In the genomic region with DNA sequence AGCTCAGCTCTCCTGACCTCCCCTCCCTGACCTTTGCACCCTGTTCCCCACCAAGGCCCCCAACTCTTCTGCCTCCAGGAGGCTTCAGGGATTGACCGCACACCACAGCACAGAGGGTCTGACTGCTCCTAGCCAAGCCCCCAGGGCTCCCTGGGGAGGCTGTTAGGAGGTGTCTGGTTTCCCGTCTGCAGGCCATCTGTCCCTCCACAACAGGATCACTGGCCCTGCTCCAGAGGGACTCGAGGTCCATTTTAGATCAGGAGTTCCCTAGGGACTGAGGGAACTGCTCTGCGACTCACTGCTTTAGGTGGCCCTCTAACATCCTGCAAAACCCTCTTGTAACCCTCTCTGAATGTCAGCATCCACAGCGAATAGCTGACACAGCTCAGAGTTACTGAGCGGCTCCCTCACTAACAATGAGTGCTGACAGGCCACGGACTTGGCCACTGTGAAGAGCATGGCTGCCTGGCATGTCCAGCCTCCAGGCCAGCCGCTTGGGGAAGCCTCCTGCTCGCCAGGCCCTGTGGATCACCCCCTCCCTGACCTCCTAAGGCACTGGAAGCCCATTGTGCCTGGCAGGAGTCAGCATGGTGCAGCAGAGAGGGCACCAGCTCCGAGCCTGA, we compare ENCODE assay signal across 14 cellular contexts. TPM values are rescaled to one million over a fixed set of nuclear protein-coding genes. Genes with fewer than 3 reads are reported as not detected.
A peak's percentile ranks its signal among the peaks of the same experiment; 100 is the strongest.
DNase-seq lines count a peak whose midpoint lies in the region; ATAC-seq, FAIRE-seq and TF ChIP-seq lines count a peak whose summit lies in the region.
"Had no signal": no experiment of that assay in that cellular context is flagged by ENCODE, and none has a peak within 500 bp of the region (broad histone marks: within the 10 kb centered on the region; RNA-seq: fewer than 3 reads in every experiment).

No MANE protein-coding gene starts in this region.

- intact Hi-C loops in HepG2 (cut with micrococcal nuclease; ENCODE audit: unreplicated experiment) (no loop called here), right lobe of liver (cut with DNase I) (no loop called here), vagina (cut with DNase I) (no loop called here)

- WGBS in HepG2 (ENCODE audit: low lambda C conversion rate) = no CpG with 5 or more reads among the region's 10 CpGs
- 60% methylated on average over 4 of the region's 10 CpGs for whole genome bisulfite sequencing in right lobe of liver (ENCODE audit: insufficient coverage, low coverage, low lambda C conversion rate, missing lambda C conversion rate)

- H3K36me3 ChIP-seq in HepG2 (replicated peaks in 1 of 2; ENCODE audit: control insufficient read depth in 1 of 2, insufficient read depth in 2 of 2, low read length in 2 of 2) (no peaks in the 10 kb centered on the region), right lobe of liver (no peaks in the 10 kb centered on the region), vagina (no peaks in the 10 kb centered on the region)
- H3K36me3 ChIP-seq: adrenal gland had no signal

- peak; percentile 44 for ATAC-seq in HepG2
- ATAC-seq in right lobe of liver = no peak
- ATAC-seq in GM19328 (IDR thresholded peaks at IDR 0.05; ENCODE audit: unreplicated experiment) = no peak
- ATAC-seq: T-cell had no signal

- TF ChIP-seq EP300 in HepG2 (IDR thresholded peaks at IDR 0.05; ENCODE audit: low read depth in 2 of 2, low read length in 2 of 2) (no peak), HepG2 (CRISPR knock-in tag; IDR thresholded peaks at IDR 0.05; ENCODE audit: borderline replicate concordance) (no peak)

- no peak overlapping the region for H3K4me2 ChIP-seq in HepG2 (ENCODE audit: low read depth, low read length)

- no peak for TF ChIP-seq RAD21 in HepG2 (CRISPR knock-in tag; IDR thresholded peaks at IDR 0.05)

- TF ChIP-seq CTCF in HepG2 (CRISPR knock-in tag; IDR thresholded peaks at IDR 0.05) = no peak
- TF ChIP-seq CTCF in right lobe of liver (IDR thresholded peaks at IDR 0.05) = no peak
- TF ChIP-seq CTCF in vagina (IDR thresholded peaks at IDR 0.05) = no peak

- no peaks in the 10 kb centered on the region for H4K20me1 ChIP-seq in HepG2 (ENCODE audit: insufficient read depth, low read length)

- POLR2A ChIA-PET in HepG2 (lab: Yijun Ruan, JAX) = no interaction called here

- H3K27me3 ChIP-seq in HepG2 (ENCODE audit: control insufficient read depth in 1 of 2, insufficient read depth in 2 of 2, low read length in 2 of 2) (peaks cover 1 to 18% of the 10 kb centered on the region in 2 experiments; a peak in 2 of 5 replicates), right lobe of liver (no peaks in the 10 kb centered on the region), vagina (no peaks in the 10 kb centered on the region)
- H3K27me3 ChIP-seq: adrenal gland, dorsolateral prefrontal cortex had no signal

- no TSS peak for BruUV-seq in HepG2 (replicated peaks; lab: Mats Ljungman, UMichigan)

- FAIRE-seq in HepG2 (lab: Jason Lieb, UNC) = no peak

- H3K9me3 ChIP-seq in HepG2 (ENCODE audit: low read length) (no peaks in the 10 kb centered on the region), right lobe of liver (no peaks in the 10 kb centered on the region), vagina (no peaks in the 10 kb centered on the region)
- H3K9me3 ChIP-seq: adrenal gland had no signal

- no peak overlapping the region for H2AFZ ChIP-seq in HepG2 (ENCODE audit: low read length)

- H3K4me3 ChIP-seq in HepG2 (replicated peaks in 1 of 3; ENCODE audit: insufficient read depth in 1 of 3, low read depth in 2 of 3, low read length in 3 of 3) (no peak overlapping the region), right lobe of liver (no peak overlapping the region), vagina (no peak overlapping the region)
- H3K4me3 ChIP-seq: adrenal gland, dorsolateral prefrontal cortex had no signal

- CTCF ChIA-PET in HepG2 (lab: Yijun Ruan, JAX; ENCODE audit: low intra/inter-chr PET ratio, low total read pairs) = no interaction called here

- DNase-seq in HepG2 (ENCODE audit: low spot score) = no peak
- DNase-seq in right lobe of liver = no peak
- DNase-seq in NCI-H82 treated with DMSO at 0.1 percent for 48 hours (lab: John Stamatoyannopoulos, UW; ENCODE audit: unreplicated experiment) = peak; percentile 97
- DNase-seq in epithelial cell of prostate (ENCODE audit: low read depth, low spot score) = no peak
- DNase-seq in vagina (ENCODE audit: extremely low spot score in 2 of 2) = no peak
- DNase-seq in ureter (ENCODE audit: low spot score) = no peak
- DNase-seq in SIG-M5 (lab: John Stamatoyannopoulos, UW) = no peak
- DNase-seq: AML-193, H7, MV-4-11, T-cell had no signal

- H3K27ac ChIP-seq in HepG2 (ENCODE audit: extremely low read length, insufficient read depth, low read length) = no peak overlapping the region
- H3K27ac ChIP-seq in right lobe of liver = no peak overlapping the region
- peak overlapping the region; percentile 91 for H3K27ac ChIP-seq in epithelial cell of prostate
- H3K27ac ChIP-seq in vagina = peak overlapping the region; percentile 49
- H3K27ac ChIP-seq: adrenal gland had no signal

- peaks cover 5% of the 10 kb centered on the region for H3K4me1 ChIP-seq in HepG2 (ENCODE audit: insufficient read depth, low read length)
- no peaks in the 10 kb centered on the region for H3K4me1 ChIP-seq in right lobe of liver
- H3K4me1 ChIP-seq in vagina = peaks cover 11% of the 10 kb centered on the region

- in situ Hi-C loops in HepG2 (cut with HindIII; ENCODE audit: extremely low pct_ligation_motif_present, low pct_unique_long_range_greater_than_20kb) = no loop called here

- TF ChIP-seq POLR2A in HepG2 (IDR thresholded peaks at IDR 0.05; ENCODE audit: insufficient read depth in 1 of 2, low read depth in 2 of 2, low read length in 2 of 2) (no peak), right lobe of liver (IDR thresholded peaks at IDR 0.05) (no peak), vagina (IDR thresholded peaks at IDR 0.05) (no peak)

- H3K79me2 ChIP-seq in HepG2 (ENCODE audit: insufficient read depth, low read length) = no peaks in the 10 kb centered on the region

- H3K9ac ChIP-seq in HepG2 (ENCODE audit: insufficient read depth, low read depth, low read length) = no peak overlapping the region

RNA-seq across cellular contexts. Expression of a gene that starts 17.7 kb away (rescaled TPM):
- total RNA-seq in HepG2 (2016; rRNA removed; fragmentation: Illumina TruSeq; extraction: Trizol) (not detected in 2 replicates), right lobe of liver (under 1 TPM in 4 of 6 experiments, not detected in 2; 0.15 to 0.42 (median 0.17) TPM), vagina (2.5 TPM), ureter (6.9 TPM)
- not detected in 2 replicates for total RNA-seq in HepG2 (2016; cell fraction: cytosol; rRNA removed; fragmentation: Illumina TruSeq; extraction: Trizol; ENCODE audit: low read depth)
- total RNA-seq in HepG2 (2016; cell fraction: insoluble cytoplasmic fraction; rRNA removed; fragmentation: Illumina TruSeq; extraction: Trizol) = not detected in 2 replicates
- total RNA-seq in HepG2 (2016; cell fraction: membrane; rRNA removed; fragmentation: Illumina TruSeq; extraction: Trizol) = not detected in 2 replicates
- not detected in 2 replicates for total RNA-seq in HepG2 (2016; cell fraction: nucleus; rRNA removed; fragmentation: Illumina TruSeq; extraction: Trizol)
- polyA plus RNA-seq in HepG2 (2011; rRNA removed) = 0.05 TPM in 1 of 2 replicates, not detected in the other
- 0.03 TPM in 1 of 2 replicates, not detected in the other for polyA plus RNA-seq in HepG2 (2011; cell fraction: cytosol; rRNA removed)
- 0.10 and 0.14 TPM in 2 replicates for polyA plus RNA-seq in HepG2 (2011; cell fraction: nucleus; rRNA removed)
- polyA plus RNA-seq in HepG2 (2012) = not detected in 2 replicates
- polyA plus RNA-seq in HepG2 (2016; cell fraction: cytosol; fragmentation: Illumina TruSeq; extraction: Trizol; ENCODE audit: low read depth) = not detected in 2 replicates
- polyA plus RNA-seq in HepG2 (2016; cell fraction: insoluble cytoplasmic fraction; fragmentation: Illumina TruSeq; extraction: Trizol; ENCODE audit: low read depth) = not detected in 2 replicates
- polyA plus RNA-seq in HepG2 (2016; cell fraction: membrane; fragmentation: Illumina TruSeq; extraction: Trizol; ENCODE audit: low read depth) = not detected in 2 replicates
- polyA plus RNA-seq in HepG2 (2016; cell fraction: nucleus; fragmentation: Illumina TruSeq; extraction: Trizol; ENCODE audit: insufficient read depth, low read depth) = not detected in 2 replicates
- polyA minus RNA-seq in HepG2 (2011; rRNA and poly(A)+ RNA removed; ENCODE audit: low replicate concordance) = 0.08 and 0.12 TPM in 2 replicates
- polyA minus RNA-seq in HepG2 (2011; cell fraction: cytosol; rRNA and poly(A)+ RNA removed) = not detected in 2 replicates
- polyA minus RNA-seq in HepG2 (2011; cell fraction: nucleus; rRNA and poly(A)+ RNA removed) = not detected in 2 replicates

RNA-seq across cellular contexts. Expression of a gene that starts 23.6 kb away (rescaled TPM):
- 7.9 and 8.2 TPM in 2 replicates for total RNA-seq in HepG2 (2016; rRNA removed; fragmentation: Illumina TruSeq; extraction: Trizol)
- total RNA-seq in HepG2 (2016; cell fraction: cytosol; rRNA removed; fragmentation: Illumina TruSeq; extraction: Trizol; ENCODE audit: low read depth) = 2.3 and 2.4 TPM in 2 replicates
- total RNA-seq in HepG2 (2016; cell fraction: insoluble cytoplasmic fraction; rRNA removed; fragmentation: Illumina TruSeq; extraction: Trizol) = 7.7 and 8.2 TPM in 2 replicates
- total RNA-seq in HepG2 (2016; cell fraction: membrane; rRNA removed; fragmentation: Illumina TruSeq; extraction: Trizol) = 5.2 and 5.9 TPM in 2 replicates
- 4.3 and 4.9 TPM in 2 replicates for total RNA-seq in HepG2 (2016; cell fraction: nucleus; rRNA removed; fragmentation: Illumina TruSeq; extraction: Trizol)
- 7.7 and 9.5 TPM in 2 replicates for polyA plus RNA-seq in HepG2 (2011; rRNA removed)
- 6.7 and 9.5 TPM in 2 replicates for polyA plus RNA-seq in HepG2 (2011; cell fraction: cytosol; rRNA removed)
- 9.5 and 11.0 TPM in 2 replicates for polyA plus RNA-seq in HepG2 (2011; cell fraction: nucleus; rRNA removed)
- polyA plus RNA-seq in HepG2 (2012) = 4.3 and 4.4 TPM in 2 replicates
- 0.51 and 0.69 TPM in 2 replicates for polyA plus RNA-seq in HepG2 (2016; cell fraction: cytosol; fragmentation: Illumina TruSeq; extraction: Trizol; ENCODE audit: low read depth)
- polyA plus RNA-seq in HepG2 (2016; cell fraction: insoluble cytoplasmic fraction; fragmentation: Illumina TruSeq; extraction: Trizol; ENCODE audit: low read depth) = 6.5 and 7.9 TPM in 2 replicates
- 1.4 TPM in 2 replicates for polyA plus RNA-seq in HepG2 (2016; cell fraction: membrane; fragmentation: Illumina TruSeq; extraction: Trizol; ENCODE audit: low read depth)
- 6.0 and 6.3 TPM in 2 replicates for polyA plus RNA-seq in HepG2 (2016; cell fraction: nucleus; fragmentation: Illumina TruSeq; extraction: Trizol; ENCODE audit: insufficient read depth, low read depth)
- polyA minus RNA-seq in HepG2 (2011; rRNA and poly(A)+ RNA removed; ENCODE audit: low replicate concordance) = 24.3 and 39.3 TPM in 2 replicates
- 12.1 and 12.4 TPM in 2 replicates for polyA minus RNA-seq in HepG2 (2011; cell fraction: cytosol; rRNA and poly(A)+ RNA removed)
- polyA minus RNA-seq in HepG2 (2011; cell fraction: nucleus; rRNA and poly(A)+ RNA removed) = 5.8 and 6.5 TPM in 2 replicates
- total RNA-seq in right lobe of liver = 1 to 10 TPM; 4.3 to 5.8 (median 4.7) TPM
- total RNA-seq in vagina = 26.5 TPM
- 18.7 TPM for total RNA-seq in ureter

RNA-seq across cellular contexts. Expression of a gene that starts 58.3 kb away (rescaled TPM):
- total RNA-seq in HepG2 (2016; rRNA removed; fragmentation: Illumina TruSeq; extraction: Trizol) = 0.04 TPM in 1 of 2 replicates, not detected in the other
- not detected in 2 replicates for total RNA-seq in HepG2 (2016; cell fraction: cytosol; rRNA removed; fragmentation: Illumina TruSeq; extraction: Trizol; ENCODE audit: low read depth)
- 0.04 and 0.13 TPM in 2 replicates for total RNA-seq in HepG2 (2016; cell fraction: insoluble cytoplasmic fraction; rRNA removed; fragmentation: Illumina TruSeq; extraction: Trizol)
- total RNA-seq in HepG2 (2016; cell fraction: membrane; rRNA removed; fragmentation: Illumina TruSeq; extraction: Trizol) = 0.12 TPM in 1 of 2 replicates, not detected in the other
- total RNA-seq in HepG2 (2016; cell fraction: nucleus; rRNA removed; fragmentation: Illumina TruSeq; extraction: Trizol) = 0.12 TPM in 1 of 2 replicates, not detected in the other
- polyA plus RNA-seq in HepG2 (2011; rRNA removed) = 0.01 TPM in 1 of 2 replicates, not detected in the other
- 0.01 TPM in 1 of 2 replicates, not detected in the other for polyA plus RNA-seq in HepG2 (2011; cell fraction: cytosol; rRNA removed)
- polyA plus RNA-seq in HepG2 (2011; cell fraction: nucleus; rRNA removed) = not detected in 2 replicates
- not detected in 2 replicates for polyA plus RNA-seq in HepG2 (2012)
- 0.03 TPM in 2 replicates for polyA plus RNA-seq in HepG2 (2016; cell fraction: cytosol; fragmentation: Illumina TruSeq; extraction: Trizol; ENCODE audit: low read depth)
- polyA plus RNA-seq in HepG2 (2016; cell fraction: insoluble cytoplasmic fraction; fragmentation: Illumina TruSeq; extraction: Trizol; ENCODE audit: low read depth) = not detected in 2 replicates
- 0.07 TPM in 1 of 2 replicates, not detected in the other for polyA plus RNA-seq in HepG2 (2016; cell fraction: membrane; fragmentation: Illumina TruSeq; extraction: Trizol; ENCODE audit: low read depth)
- polyA plus RNA-seq in HepG2 (2016; cell fraction: nucleus; fragmentation: Illumina TruSeq; extraction: Trizol; ENCODE audit: insufficient read depth, low read depth) = 0.15 and 0.28 TPM in 2 replicates
- polyA minus RNA-seq in HepG2 (2011; rRNA and poly(A)+ RNA removed; ENCODE audit: low replicate concordance) = 0.16 TPM in 1 of 2 replicates, not detected in the other
- not detected in 2 replicates for polyA minus RNA-seq in HepG2 (2011; cell fraction: cytosol; rRNA and poly(A)+ RNA removed)
- polyA minus RNA-seq in HepG2 (2011; cell fraction: nucleus; rRNA and poly(A)+ RNA removed) = not detected in 2 replicates
- total RNA-seq in right lobe of liver = under 1 TPM in 2 of 6 experiments, not detected in 4; 0.07 TPM
- 4.7 TPM for total RNA-seq in vagina
- 0.52 TPM for total RNA-seq in ureter

Comparison
In these comparisons a context has a peak if more than half of its experiments do, and no peak if none do; other contexts are left out.
1. H3K27ac ChIP-seq: peak in epithelial cell of prostate (single experiment) and vagina (single experiment); none in HepG2 (single experiment) and right lobe of liver (0 of 3).